15 cellular contexts compared by ENCODE assay signal in the genomic region with DNA sequence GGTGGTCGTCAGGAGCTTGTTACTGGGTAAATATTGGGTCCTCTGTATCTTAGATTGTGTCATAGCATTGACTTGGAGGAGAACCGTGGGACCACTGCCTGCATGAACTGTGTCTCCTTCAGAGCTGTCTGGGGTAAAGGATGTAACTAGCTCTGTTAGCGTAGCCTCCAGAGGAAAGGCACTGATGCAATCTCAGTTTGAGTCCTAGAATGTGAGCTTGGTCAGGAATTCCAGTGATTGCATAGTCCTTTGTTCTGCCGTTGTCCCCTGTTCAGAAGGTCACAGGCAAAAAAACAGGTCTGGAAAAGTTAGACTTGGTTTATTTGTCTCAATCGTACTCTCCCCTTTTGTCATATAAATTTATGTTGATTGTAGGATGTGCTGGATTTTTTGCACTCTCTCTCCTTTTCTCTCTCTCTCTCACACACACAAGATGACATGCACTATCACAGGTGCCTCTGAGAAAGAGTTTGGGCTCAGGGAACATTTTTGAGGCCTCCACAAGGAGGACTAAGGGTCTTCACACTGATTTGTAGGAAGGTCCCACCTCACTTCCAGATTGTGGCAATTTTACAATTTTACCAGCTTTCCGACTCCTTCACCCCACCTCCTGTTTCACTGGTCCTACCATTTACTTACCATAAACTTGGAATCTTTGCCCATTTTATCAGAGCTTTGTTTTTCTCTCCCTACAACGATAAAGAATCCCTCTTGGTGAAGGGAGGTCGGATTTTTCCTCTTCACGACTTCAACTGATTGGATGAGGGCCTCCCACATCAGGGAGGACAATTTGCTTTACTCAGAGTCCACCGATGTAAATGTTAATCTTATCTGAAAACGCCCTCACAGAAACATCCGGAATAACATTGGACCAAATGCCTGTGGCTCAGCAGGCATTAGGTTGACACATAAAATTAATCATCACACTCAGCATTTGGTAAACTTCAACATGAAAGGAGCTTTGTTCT. TPM values are rescaled to one million over a fixed set of nuclear protein-coding genes. Genes with fewer than 3 reads are reported as not detected.
DNase-seq lines count a peak whose midpoint lies in the region; ATAC-seq and TF ChIP-seq lines count a peak whose summit lies in the region.
"Had no signal": no experiment of that assay in that cellular context is flagged by ENCODE, and none has a peak within 500 bp of the region (broad histone marks: within the 10 kb centered on the region; RNA-seq: fewer than 3 reads in every experiment).

No MANE protein-coding gene starts in this region.

- no peaks in the 10 kb centered on the region for H3K4me1 Mint-ChIP-seq in activated CD4-positive, alpha-beta T cell treated with anti-CD3 and anti-CD28 coated beads for 36 hours
- H3K4me1 Mint-ChIP-seq in activated CD4-positive, alpha-beta memory T cell treated with anti-CD3 and anti-CD28 coated beads for 36 hours (ENCODE audit: low read depth) = no peaks in the 10 kb centered on the region

- TF ChIP-seq CTCF in choroid plexus epithelial cell (conservative IDR thresholded peaks at IDR 0.05; ENCODE audit: low read depth, low read length) = no peak

- no peak overlapping the region for H3K4me3 Mint-ChIP-seq in activated CD4-positive, alpha-beta T cell treated with anti-CD3 and anti-CD28 coated beads for 36 hours
- no peak overlapping the region for H3K4me3 Mint-ChIP-seq in activated CD4-positive, alpha-beta memory T cell treated with anti-CD3 and anti-CD28 coated beads for 36 hours

- H3K4me3 ChIP-seq in choroid plexus epithelial cell (ENCODE audit: low read depth, low read length) = no peak overlapping the region

- H3K27ac Mint-ChIP-seq in activated CD4-positive, alpha-beta T cell treated with anti-CD3 and anti-CD28 coated beads for 36 hours = no peak overlapping the region
- H3K27ac Mint-ChIP-seq in activated CD4-positive, alpha-beta memory T cell treated with anti-CD3 and anti-CD28 coated beads for 36 hours = no peak overlapping the region

- intact Hi-C loops in activated CD4-positive, alpha-beta T cell treated with anti-CD3 and anti-CD28 coated beads for 36 hours (cut with DNase I, micrococcal nuclease) = no loop called here
- intact Hi-C loops in activated CD4-positive, alpha-beta memory T cell treated with anti-CD3 and anti-CD28 coated beads for 36 hours (cut with micrococcal nuclease) = no loop called here

- H3K36me3 Mint-ChIP-seq in activated CD4-positive, alpha-beta T cell treated with anti-CD3 and anti-CD28 coated beads for 36 hours (ENCODE audit: low read depth) = no peaks in the 10 kb centered on the region
- H3K36me3 Mint-ChIP-seq in activated CD4-positive, alpha-beta memory T cell treated with anti-CD3 and anti-CD28 coated beads for 36 hours = no peaks in the 10 kb centered on the region

- no peak for ATAC-seq in activated CD4-positive, alpha-beta T cell treated with anti-CD3 and anti-CD28 coated beads for 36 hours

- DNase-seq in HuH-7.5 (ENCODE audit: low spot score) (peak; percentile 41), choroid plexus epithelial cell (ENCODE audit: low read depth) (peak; percentile 83), kidney tubule cell (ENCODE audit: low spot score) (peak; percentile 6), stromal cell of bone marrow (ENCODE audit: low read depth) (peak; percentile 3), activated gamma-delta T cell (lab: John Stamatoyannopoulos, UW) (no peak), nucleus accumbens (lab: John Stamatoyannopoulos, UW) (no peak)
- no peak for DNase-seq in activated CD4-positive, alpha-beta T cell treated with anti-CD3 and anti-CD28 coated beads for 36 hours
- no peak for DNase-seq in activated CD4-positive, alpha-beta memory T cell treated with anti-CD3 and anti-CD28 coated beads for 36 hours
- DNase-seq: activated CD8-positive, alpha-beta memory T cell treated with anti-CD3 and anti-CD28 coated beads, Interleukin-2, amount 50 U/mL, for 48 hours; C1 segment of cervical spinal cord; effector memory CD4-positive, alpha-beta T cell; Karpas-422; midbrain; NCI-H1930; NCI-H774 had no signal

- peaks cover 53% of the 10 kb centered on the region for H3K27me3 Mint-ChIP-seq in activated CD4-positive, alpha-beta T cell treated with anti-CD3 and anti-CD28 coated beads for 36 hours
- peaks cover 35% of the 10 kb centered on the region for H3K27me3 Mint-ChIP-seq in activated CD4-positive, alpha-beta memory T cell treated with anti-CD3 and anti-CD28 coated beads for 36 hours

- no peaks in the 10 kb centered on the region for H3K9me3 Mint-ChIP-seq in activated CD4-positive, alpha-beta T cell treated with anti-CD3 and anti-CD28 coated beads for 36 hours (ENCODE audit: low read depth)
- peaks cover 3% of the 10 kb centered on the region for H3K9me3 Mint-ChIP-seq in activated CD4-positive, alpha-beta memory T cell treated with anti-CD3 and anti-CD28 coated beads for 36 hours

- POLR2A ChIA-PET in activated CD4-positive, alpha-beta T cell treated with anti-CD3 and anti-CD28 coated beads for 36 hours (lab: Charles Lee) = no interaction called here
- POLR2A ChIA-PET in activated CD4-positive, alpha-beta memory T cell treated with anti-CD3 and anti-CD28 coated beads for 36 hours (lab: Charles Lee) = no interaction called here

- CTCF ChIA-PET in activated CD4-positive, alpha-beta T cell treated with anti-CD3 and anti-CD28 coated beads for 36 hours (lab: Charles Lee) = no interaction called here
- CTCF ChIA-PET in activated CD4-positive, alpha-beta memory T cell treated with anti-CD3 and anti-CD28 coated beads for 36 hours (lab: Charles Lee) = no interaction called here

RNA-seq across cellular contexts. Expression of a gene that starts 7.0 kb away (rescaled TPM):
- under 1 TPM; 0.39 to 0.50 TPM for total RNA-seq in activated CD4-positive, alpha-beta T cell treated with anti-CD3 and anti-CD28 coated beads for 36 hours
- not detected for total RNA-seq in activated CD4-positive, alpha-beta memory T cell treated with anti-CD3 and anti-CD28 coated beads for 36 hours

Comparison
In these comparisons a context has a peak if more than half of its experiments do, and no peak if none do; other contexts are left out.
1. DNase-seq: peak in HuH-7.5 (single experiment), choroid plexus epithelial cell (single experiment), kidney tubule cell (single experiment) and stromal cell of bone marrow (single experiment); none in activated gamma-delta T cell (single experiment), activated CD4-positive, alpha-beta T cell treated with anti-CD3 and anti-CD28 coated beads for 36 hours (single experiment), nucleus accumbens (0 of 56) and activated CD4-positive, alpha-beta memory T cell treated with anti-CD3 and anti-CD28 coated beads for 36 hours (single experiment).